In genomic region chr17:78409191-78409621, GRCh38 we compare ENCODE assay signal across 11 cellular contexts. TPM values are rescaled to one million over a fixed set of nuclear protein-coding genes. Genes with fewer than 3 reads are reported as not detected.
DNase-seq lines count a peak whose midpoint lies in the region; ATAC-seq and FAIRE-seq lines count a peak whose summit lies in the region.
"Had no signal": no experiment of that assay in that cellular context is flagged by ENCODE, and none has a peak within 500 bp of the region (broad histone marks: within the 10 kb centered on the region; RNA-seq: fewer than 3 reads in every experiment).

No MANE protein-coding gene starts in this region.

- H3K27ac Mint-ChIP-seq in T-helper 1 cell treated with Interleukin-12 subunit alpha and Interleukin-12 subunit beta and Interleukin-4 antibody, amounts not matched to agents 30 μg/mL and 1 μg/mL, for 36 hours: peak overlapping the region; percentile 79
- peak overlapping the region; percentile 65 for H3K27ac Mint-ChIP-seq in activated naive CD8-positive, alpha-beta T cell treated with anti-CD3 and anti-CD28 coated beads for 36 hours
- H3K27ac Mint-ChIP-seq: mesothelial cell of epicardium had no signal

- H3K79me1 ChIP-seq in trophoblast cell (ENCODE audit: low read length): peaks cover 8% of the 10 kb centered on the region

- H3K18ac ChIP-seq in trophoblast cell (ENCODE audit: low read length): peak overlapping the region; percentile 25

- H4K91ac ChIP-seq in trophoblast cell (ENCODE audit: low read depth, low read length): no peak overlapping the region

- no peaks in the 10 kb centered on the region for H3K27me3 ChIP-seq in trophoblast cell (ENCODE audit: insufficient read depth, low read length)

- no peak overlapping the region for H4K12ac ChIP-seq in trophoblast cell (ENCODE audit: low read depth, low read length)

- no peak for FAIRE-seq in GM19239 (lab: Jason Lieb, UNC)

- peak overlapping the region; percentile 38 for H3K4me3 Mint-ChIP-seq in T-helper 1 cell treated with Interleukin-12 subunit alpha and Interleukin-12 subunit beta and Interleukin-4 antibody, amounts not matched to agents 30 μg/mL and 1 μg/mL, for 36 hours
- no peak overlapping the region for H3K4me3 Mint-ChIP-seq in activated naive CD8-positive, alpha-beta T cell treated with anti-CD3 and anti-CD28 coated beads for 36 hours
- H3K4me3 Mint-ChIP-seq: mesothelial cell of epicardium had no signal

- H3K4me3 ChIP-seq in trophoblast cell (ENCODE audit: low read depth, low read length): no peak overlapping the region

- no peak overlapping the region for H3K23ac ChIP-seq in trophoblast cell (ENCODE audit: low read length)

- peaks cover 13% of the 10 kb centered on the region for H3K79me2 ChIP-seq in trophoblast cell (ENCODE audit: control insufficient read depth, insufficient read depth, low read length, poor library complexity)

- H2AK5ac ChIP-seq in trophoblast cell (ENCODE audit: low read length): no peak overlapping the region

- H3K9ac ChIP-seq in trophoblast cell (ENCODE audit: low read length): no peak overlapping the region

- peaks cover 11 to 27% of the 10 kb centered on the region in 2 experiments for H3K4me1 ChIP-seq in trophoblast cell (ENCODE audit: control insufficient read depth in 1 of 2, insufficient read depth in 2 of 2, low read length in 2 of 2)

- H3K14ac ChIP-seq in trophoblast cell (ENCODE audit: low read length): no peak overlapping the region

- H4K8ac ChIP-seq in trophoblast cell (ENCODE audit: low read depth, low read length): no peak overlapping the region

- H3K36me3 Mint-ChIP-seq in T-helper 1 cell treated with Interleukin-12 subunit alpha and Interleukin-12 subunit beta and Interleukin-4 antibody, amounts not matched to agents 30 μg/mL and 1 μg/mL, for 36 hours (ENCODE audit: low read depth): peaks cover 40% of the 10 kb centered on the region
- peaks cover 16% of the 10 kb centered on the region for H3K36me3 Mint-ChIP-seq in activated naive CD8-positive, alpha-beta T cell treated with anti-CD3 and anti-CD28 coated beads for 36 hours

- peak overlapping the region; percentile 64 for H3K4ac ChIP-seq in trophoblast cell (ENCODE audit: low read depth, low read length)

- WGBS in trophoblast cell (ENCODE audit: extremely low coverage, insufficient coverage, insufficient read length): no CpG with 5 or more reads among the region's 9 CpGs

- H3K4me2 ChIP-seq in trophoblast cell (ENCODE audit: low read length): no peak overlapping the region

- no peak overlapping the region for H2BK120ac ChIP-seq in trophoblast cell (ENCODE audit: insufficient read depth, low read length, poor library complexity)

- H2AFZ ChIP-seq in trophoblast cell (ENCODE audit: insufficient read depth, low read length, poor library complexity): no peak overlapping the region

- H2BK5ac ChIP-seq in trophoblast cell (ENCODE audit: low read depth, low read length, poor library complexity): no peak overlapping the region

- no peak overlapping the region for H2BK12ac ChIP-seq in trophoblast cell (ENCODE audit: low read length)

- H3K36me3 ChIP-seq in trophoblast cell (ENCODE audit: control insufficient read depth in 1 of 2, insufficient read depth in 2 of 2, low read length in 2 of 2): peaks cover 23 to 50% of the 10 kb centered on the region in 2 experiments

- H3K27ac ChIP-seq in trophoblast cell (ENCODE audit: low read depth, low read length): no peak overlapping the region

- no peak for DNase-seq in T-helper 1 cell
- DNase-seq in NCI-H2081 (lab: John Stamatoyannopoulos, UW): peak; percentile 92 to 98
- DNase-seq in activated naive CD8-positive, alpha-beta T cell treated with anti-CD3 and anti-CD28 coated beads for 36 hours: no peak
- no peak for DNase-seq in trophoblast cell
- DNase-seq in GM19239 (ENCODE audit: insufficient read length, low spot score): no peak
- no peak for DNase-seq in stimulated activated CD8-positive, alpha-beta memory T cell treated with anti-CD3 and anti-CD28 coated beads, Interleukin-4, amount 100 ng/mL, for 48 hours
- DNase-seq: ACHN, Kasumi-1 had no signal

- no peaks in the 10 kb centered on the region for H3K9me3 Mint-ChIP-seq in T-helper 1 cell treated with Interleukin-12 subunit alpha and Interleukin-12 subunit beta and Interleukin-4 antibody, amounts not matched to agents 30 μg/mL and 1 μg/mL, for 36 hours
- H3K9me3 Mint-ChIP-seq in activated naive CD8-positive, alpha-beta T cell treated with anti-CD3 and anti-CD28 coated beads for 36 hours: no peaks in the 10 kb centered on the region
- H3K9me3 Mint-ChIP-seq: mesothelial cell of epicardium had no signal

- ATAC-seq in HG02840 (IDR thresholded peaks at IDR 0.05; ENCODE audit: low FRiP score, unreplicated experiment): no peak

- H3K9me3 ChIP-seq in trophoblast cell (ENCODE audit: insufficient read depth, low read depth, low read length): no peaks in the 10 kb centered on the region

- no peaks in the 10 kb centered on the region for H3K27me3 Mint-ChIP-seq in T-helper 1 cell treated with Interleukin-12 subunit alpha and Interleukin-12 subunit beta and Interleukin-4 antibody, amounts not matched to agents 30 μg/mL and 1 μg/mL, for 36 hours (ENCODE audit: low read depth)
- H3K27me3 Mint-ChIP-seq in activated naive CD8-positive, alpha-beta T cell treated with anti-CD3 and anti-CD28 coated beads for 36 hours: no peaks in the 10 kb centered on the region

- peaks cover 76% of the 10 kb centered on the region for H3K4me1 Mint-ChIP-seq in T-helper 1 cell treated with Interleukin-12 subunit alpha and Interleukin-12 subunit beta and Interleukin-4 antibody, amounts not matched to agents 30 μg/mL and 1 μg/mL, for 36 hours (ENCODE audit: low read depth)
- peaks cover 44% of the 10 kb centered on the region for H3K4me1 Mint-ChIP-seq in activated naive CD8-positive, alpha-beta T cell treated with anti-CD3 and anti-CD28 coated beads for 36 hours

RNA-seq across cellular contexts. Expression of gene PGS1, which starts 30.8 kb away (rescaled TPM):
- 10 to 100 TPM; 39.1 to 43.7 TPM for total RNA-seq in activated naive CD8-positive, alpha-beta T cell treated with anti-CD3 and anti-CD28 coated beads for 36 hours
- 23.9 and 26.5 TPM in 2 replicates for polyA plus RNA-seq in trophoblast cell (2013)

RNA-seq across cellular contexts. Expression of gene SOCS3, which starts 49.3 kb away (rescaled TPM):
- 10 to 100 TPM; 16.6 to 17.9 TPM for total RNA-seq in activated naive CD8-positive, alpha-beta T cell treated with anti-CD3 and anti-CD28 coated beads for 36 hours
- polyA plus RNA-seq in trophoblast cell (2013): 33.2 and 33.8 TPM in 2 replicates

Comparison
In these comparisons a context has a peak if more than half of its experiments do, and no peak if none do; other contexts are left out.
1. DNase-seq: peak in NCI-H2081 (2 of 2); none in T-helper 1 cell (0 of 5), activated naive CD8-positive, alpha-beta T cell treated with anti-CD3 and anti-CD28 coated beads for 36 hours (single experiment), trophoblast cell (0 of 2), GM19239 (single experiment) and stimulated activated CD8-positive, alpha-beta memory T cell treated with anti-CD3 and anti-CD28 coated beads, Interleukin-4, amount 100 ng/mL, for 48 hours (single experiment).